ENCODE assay signal across 23 cellular contexts in genomic region chr4:140826701-140827027, GRCh38.
A peak's percentile ranks its signal among the peaks of the same experiment; 100 is the strongest.
DNase-seq lines count a peak whose midpoint lies in the region; ATAC-seq, FAIRE-seq and TF ChIP-seq lines count a peak whose summit lies in the region.
"Had no signal": no experiment of that assay in that cellular context is flagged by ENCODE, and none has a peak within 500 bp of the region (broad histone marks: within the 10 kb centered on the region; RNA-seq: fewer than 3 reads in every experiment).

No MANE protein-coding gene starts in this region.

- no peaks in the 10 kb centered on the region for H4K20me1 ChIP-seq in OCI-LY1 (ENCODE audit: insufficient read depth, low read length)

- peak overlapping the region; percentile 51 for H3K27ac ChIP-seq in OCI-LY1 (ENCODE audit: low read depth, low read length, poor library complexity, severe bottlenecking)
- H3K27ac ChIP-seq: hepatocyte, thyroid gland had no signal

- no peak for TF ChIP-seq POLR2A in GM12891 (IDR thresholded peaks at IDR 0.05; ENCODE audit: low read depth, low read length)

- no peaks in the 10 kb centered on the region for H3K9me3 ChIP-seq in OCI-LY1 (ENCODE audit: low read length)
- H3K9me3 ChIP-seq: thyroid gland had no signal

- H3K9me2 ChIP-seq in OCI-LY1 (ENCODE audit: low read depth, low read length) = no peaks in the 10 kb centered on the region

- no peaks in the 10 kb centered on the region for H3K27me3 ChIP-seq in OCI-LY1 (ENCODE audit: insufficient read depth, low read length)
- H3K27me3 ChIP-seq: hepatocyte, thyroid gland had no signal

- H3K79me2 ChIP-seq in OCI-LY1 (ENCODE audit: insufficient read depth, low read length) = no peaks in the 10 kb centered on the region
- H3K79me2 ChIP-seq: hepatocyte had no signal

- no peak overlapping the region for H2AFZ ChIP-seq in OCI-LY1 (ENCODE audit: low read length)
- H2AFZ ChIP-seq: hepatocyte had no signal

- no peak for DNase-seq in GM12891 (ENCODE audit: insufficient read length, low spot score)
- DNase-seq in dedifferentiated amniotic fluid mesenchymal stem cell (ENCODE audit: extremely low spot score) = no peak
- no peak for DNase-seq in HPDE6-E6E7 (ENCODE audit: extremely low spot score)
- DNase-seq: activated CD4-positive, alpha-beta T cell treated with anti-CD3 and anti-CD28 coated beads, Interleukin-2, amount 50 U/mL, for 4 hours; CD4-positive, CD25-positive, alpha-beta regulatory T cell; DMS153; GDM1; islet precursor cell; NCI-H1048; NCI-H2081; NCI-H526 treated with DMSO at 0.1 percent for 48 hours; occipital lobe; right cardiac atrium; SHP77 treated with DMSO at 0.1 percent for 48 hours; stimulated activated CD4-positive, alpha-beta T cell treated with anti-CD3 and anti-CD28 coated beads, Interleukin-15, amount 100 ng/mL, for 24 hours; thyroid gland had no signal

- no peaks in the 10 kb centered on the region for H3K36me3 ChIP-seq in OCI-LY1 (ENCODE audit: insufficient read depth, low read length)
- H3K36me3 ChIP-seq: thyroid gland had no signal

- H3F3A ChIP-seq in OCI-LY1 (ENCODE audit: insufficient read depth, low read length) = no peaks in the 10 kb centered on the region

- peak overlapping the region; percentile 59 for H3K4me3 ChIP-seq in OCI-LY1 (ENCODE audit: low read depth, low read length, poor library complexity, severe bottlenecking)
- H3K4me3 ChIP-seq: hepatocyte, lung, thyroid gland had no signal

- peak; percentile 88 for FAIRE-seq in GM12891 (lab: Jason Lieb, UNC)

- peak overlapping the region; percentile 70; the same call in 1 of the 2 replicates for H3K4me2 ChIP-seq in OCI-LY1 (ENCODE audit: low read length)
- H3K4me2 ChIP-seq: hepatocyte had no signal

- no peak for TF ChIP-seq CTCF in OCI-LY1 (IDR thresholded peaks at IDR 0.05; ENCODE audit: low read length)

- no peak overlapping the region for H3K9ac ChIP-seq in OCI-LY1 (ENCODE audit: low read length)

- H3K4me1 ChIP-seq in OCI-LY1 (ENCODE audit: insufficient read depth, low read length, severe bottlenecking) = peaks cover 28% of the 10 kb centered on the region
- H3K4me1 ChIP-seq: thyroid gland had no signal

- ATAC-seq in GM21447 (IDR thresholded peaks at IDR 0.05; ENCODE audit: unreplicated experiment) (peak; percentile 65), HG02938 (IDR thresholded peaks at IDR 0.05; ENCODE audit: unreplicated experiment) (peak; percentile 40), HG02970 (IDR thresholded peaks at IDR 0.05; ENCODE audit: low FRiP score, unreplicated experiment) (no peak), GM18873 (IDR thresholded peaks at IDR 0.05; ENCODE audit: low FRiP score, unreplicated experiment) (no peak)
- ATAC-seq: right cardiac atrium had no signal

TF ChIP-seq in GM12891, 5 proteins besides CTCF, POLR2A, EP300 and RAD21:
- TF ChIP-seq PAX5 (IDR thresholded peaks at IDR 0.05; ENCODE audit: insufficient read depth, low read length, severe bottlenecking) = no peak

Comparison
In these comparisons a context has a peak if more than half of its experiments do, and no peak if none do; other contexts are left out.
1. ATAC-seq: peak in GM21447 (single experiment) and HG02938 (single experiment); none in HG02970 (single experiment) and GM18873 (single experiment).